ENCODE assay signal across 8 cellular contexts in the genomic region with DNA sequence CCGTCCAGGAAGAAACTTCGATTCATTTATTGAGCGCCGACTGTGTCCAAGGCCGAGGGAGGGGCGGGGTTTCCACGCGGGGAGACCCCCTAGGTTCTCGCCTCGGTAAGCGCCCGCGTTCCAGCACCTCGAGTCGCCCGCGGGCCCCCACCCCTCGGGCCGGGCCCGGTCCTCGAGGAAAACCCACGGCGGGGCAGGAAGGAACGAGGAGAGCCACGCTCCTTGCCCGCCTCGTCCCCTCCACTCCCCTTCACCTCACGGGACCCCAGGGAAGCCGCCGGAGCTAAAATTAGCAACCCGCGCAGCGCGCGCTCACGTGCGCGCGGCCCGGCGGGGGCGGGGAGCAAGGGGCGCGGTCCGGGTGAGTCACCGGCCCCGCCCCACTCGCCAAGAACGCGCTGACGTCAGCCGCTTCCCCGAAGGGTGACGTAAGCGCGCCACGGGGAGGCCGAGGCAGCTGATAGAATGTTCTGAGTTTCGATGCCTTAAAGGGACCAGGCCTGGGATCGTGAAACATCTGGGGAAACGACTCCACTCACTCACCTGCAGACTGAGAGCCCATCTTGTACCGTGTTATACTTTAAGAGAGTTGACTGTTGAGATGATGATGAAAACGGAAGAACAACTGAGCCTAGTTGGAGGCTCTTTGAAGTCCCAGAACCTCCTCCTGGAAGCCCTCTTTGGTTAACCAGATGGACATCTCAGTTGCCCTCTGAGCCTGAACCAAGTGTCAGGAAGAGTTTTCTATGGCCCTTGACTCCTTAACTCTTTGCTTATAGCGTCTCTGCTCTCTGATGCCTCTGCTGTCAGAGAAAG.
DNase-seq lines count a peak whose midpoint lies in the region; ATAC-seq and TF ChIP-seq lines count a peak whose summit lies in the region.

No MANE protein-coding gene starts in this region.

- peak; percentile 98 for DNase-seq in COLO668 (lab: John Stamatoyannopoulos, UW; ENCODE audit: unreplicated experiment)
- peak; percentile 78 to 81 for DNase-seq in HL-60 (ENCODE audit: low read depth in 1 of 2, low spot score in 1 of 2)
- peak; percentile 12 for DNase-seq in NK-92 (lab: John Stamatoyannopoulos, UW; ENCODE audit: unreplicated experiment)
- peak; percentile 77 to 83 for DNase-seq in activated CD8-positive, alpha-beta memory T cell treated with anti-CD3 and anti-CD28 coated beads for 4 hours (ENCODE audit: low read depth in 2 of 2)
- peak; percentile 85 to 86 (median 86) for DNase-seq in effector memory CD4-positive, alpha-beta T cell
- DNase-seq in medulla oblongata (ENCODE audit: extremely low spot score): peak; percentile 97
- peak; percentile 76 to 86 (median 80) for DNase-seq in stimulated activated CD4-positive, alpha-beta T cell treated with anti-CD3 and anti-CD28 coated beads, TNF-alpha, amount 100 ng/mL, for 48 hours (ENCODE audit: low read depth in 3 of 3)

- no peaks in the 10 kb centered on the region for H3K27me3 ChIP-seq in HL-60 (ENCODE audit: insufficient read depth, poor library complexity, severe bottlenecking)
- no peaks in the 10 kb centered on the region for H3K27me3 ChIP-seq in effector memory CD4-positive, alpha-beta T cell (replicated peaks; ENCODE audit: control insufficient read depth, insufficient read depth, low read length, poor library complexity, severe bottlenecking)

- H3K4me1 ChIP-seq in effector memory CD4-positive, alpha-beta T cell (ENCODE audit: control insufficient read depth, insufficient read depth, low read length, poor library complexity, severe bottlenecking): peaks cover 9% of the 10 kb centered on the region

- H3K27ac ChIP-seq in HL-60 (replicated peaks): peak overlapping the region; percentile 67
- peak overlapping the region; percentile 72 for H3K27ac ChIP-seq in effector memory CD4-positive, alpha-beta T cell (ENCODE audit: insufficient read depth, low read length, poor library complexity, severe bottlenecking)

- ATAC-seq in GM19467 (IDR thresholded peaks at IDR 0.05; ENCODE audit: unreplicated experiment): peak; percentile 94

- peaks cover 3% of the 10 kb centered on the region for H3K9me3 ChIP-seq in effector memory CD4-positive, alpha-beta T cell (ENCODE audit: control insufficient read depth, low read length)

- H3K4me3 ChIP-seq in HL-60 (replicated peaks; ENCODE audit: insufficient read depth, low read length): peak overlapping the region; percentile 78
- H3K4me3 ChIP-seq in effector memory CD4-positive, alpha-beta T cell (ENCODE audit: insufficient read depth, low read depth, low read length, poor library complexity, severe bottlenecking): peak overlapping the region; percentile 69

- H3K36me3 ChIP-seq in effector memory CD4-positive, alpha-beta T cell (ENCODE audit: control insufficient read depth, insufficient read depth, low read length): no peaks in the 10 kb centered on the region

- no peak for TF ChIP-seq CTCF in HL-60 (IDR thresholded peaks at IDR 0.05; ENCODE audit: insufficient read depth, low read length)

Comparison
In these comparisons a context has a peak if more than half of its experiments do, and no peak if none do; other contexts are left out.
1. Peak in every context shown above with its lines: DNase-seq, ATAC-seq, H3K4me3 ChIP-seq and H3K27ac ChIP-seq.
2. DNase-seq: peak in every context shown above with its lines; median percentile 98 in COLO668; 97 in medulla oblongata; 86 in effector memory CD4-positive, alpha-beta T cell; 80 in activated CD8-positive, alpha-beta memory T cell treated with anti-CD3 and anti-CD28 coated beads for 4 hours; 80 in stimulated activated CD4-positive, alpha-beta T cell treated with anti-CD3 and anti-CD28 coated beads, TNF-alpha, amount 100 ng/mL, for 48 hours; 80 in HL-60; 12 in NK-92.